Comparison of ENCODE assay signal across 21 cellular contexts in the genomic region with DNA sequence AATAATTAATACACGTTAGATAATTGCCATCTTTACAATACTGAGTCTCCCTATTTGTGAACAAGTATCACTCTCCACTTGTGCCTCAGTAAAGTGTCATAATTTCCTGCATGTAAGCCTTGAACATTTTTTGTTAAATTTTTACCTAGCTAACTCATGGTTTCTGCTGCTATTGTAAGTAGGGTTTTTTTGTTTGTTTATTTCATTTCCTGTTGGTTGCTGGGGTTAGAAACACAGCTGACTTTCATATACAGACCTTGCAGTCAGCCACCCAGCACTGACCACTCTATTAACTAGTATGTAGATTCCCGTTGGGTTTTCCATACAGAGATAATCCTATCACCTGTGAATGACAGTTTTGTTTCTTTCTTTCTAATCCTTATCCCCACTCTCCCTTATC.
DNase-seq lines count a peak whose midpoint lies in the region; ATAC-seq, FAIRE-seq and TF ChIP-seq lines count a peak whose summit lies in the region.
"Had no signal": no experiment of that assay in that cellular context is flagged by ENCODE, and none has a peak within 500 bp of the region (broad histone marks: within the 10 kb centered on the region; RNA-seq: fewer than 3 reads in every experiment).

No MANE protein-coding gene starts in this region.

- H3K9me3 ChIP-seq in osteoblast (ENCODE audit: low read depth, low read length): no peaks in the 10 kb centered on the region
- no peaks in the 10 kb centered on the region for H3K9me3 ChIP-seq in CD4-positive, alpha-beta T cell (ENCODE audit: control insufficient read depth, low read length)
- H3K9me3 ChIP-seq: upper lobe of left lung had no signal

- CTCF ChIA-PET in CD4-positive, alpha-beta T cell (lab: Charles Lee): interaction anchor here (1.4 kb wide), 1 partner anchor 10 kb away, joined by 6 read pairs; no protein-coding TSS in a partner anchor

- ATAC-seq in GM19438 (IDR thresholded peaks at IDR 0.05; ENCODE audit: low read depth, unreplicated experiment) (peak; percentile 97), HG02678 (IDR thresholded peaks at IDR 0.05; ENCODE audit: unreplicated experiment) (peak; percentile 89), HG03432 (IDR thresholded peaks at IDR 0.05; ENCODE audit: unreplicated experiment) (peak; percentile 89)
- no peak for ATAC-seq in CD4-positive, alpha-beta T cell (ENCODE audit: poor library complexity)
- ATAC-seq: activated CD4-positive, alpha-beta T cell treated with anti-CD3 and anti-CD28 coated beads for 36 hours; activated T-helper 17 cell treated with anti-CD3 and anti-CD28 coated beads, Interleukin-2, amount 50 U/mL, for 72 hours; Panc1; stimulated activated effector memory CD8-positive, alpha-beta T cell treated with anti-CD3 and anti-CD28 coated beads, Interleukin-12 subunit alpha, Interleukin-12 subunit beta, amount 100 ng/mL, for 72 hours had no signal

- H3K9me3 Mint-ChIP-seq in CD4-positive, alpha-beta T cell: no peaks in the 10 kb centered on the region
- H3K9me3 Mint-ChIP-seq: activated T-helper 17 cell treated with anti-CD3 and anti-CD28 coated beads, Interleukin-2, amount 50 U/mL, for 72 hours; stimulated activated effector memory CD8-positive, alpha-beta T cell treated with anti-CD3 and anti-CD28 coated beads, Interleukin-12 subunit alpha, Interleukin-12 subunit beta, amount 100 ng/mL, for 72 hours; T-helper 1 cell treated with Interleukin-12 subunit alpha and Interleukin-12 subunit beta and Interleukin-4 antibody, amounts not matched to agents 30 μg/mL and 1 μg/mL, for 36 hours had no signal

- no peaks in the 10 kb centered on the region for H3K27me3 Mint-ChIP-seq in CD4-positive, alpha-beta T cell
- H3K27me3 Mint-ChIP-seq: activated CD4-positive, alpha-beta T cell treated with anti-CD3 and anti-CD28 coated beads for 36 hours; activated T-helper 17 cell treated with anti-CD3 and anti-CD28 coated beads, Interleukin-2, amount 50 U/mL, for 72 hours; progenitor cell of endocrine pancreas had no signal

- no peaks in the 10 kb centered on the region for H3K4me1 ChIP-seq in osteoblast (ENCODE audit: insufficient read depth, low read length)

- H3K27me3 ChIP-seq in osteoblast (ENCODE audit: insufficient read depth, low read length): no peaks in the 10 kb centered on the region
- no peaks in the 10 kb centered on the region for H3K27me3 ChIP-seq in CD4-positive, alpha-beta T cell (ENCODE audit: control insufficient read depth, insufficient read depth, low read length)
- H3K27me3 ChIP-seq: upper lobe of left lung had no signal

- peaks cover 32% of the 10 kb centered on the region for H3K4me1 Mint-ChIP-seq in CD4-positive, alpha-beta T cell (ENCODE audit: low read depth)

- no peak overlapping the region for H3K4me3 ChIP-seq in osteoblast (ENCODE audit: insufficient read depth, low read length)
- H3K4me3 ChIP-seq: upper lobe of left lung had no signal

- no peak for TF ChIP-seq CTCF in osteoblast (IDR thresholded peaks at IDR 0.05; ENCODE audit: extremely low read depth, low read depth, low read length)
- TF ChIP-seq CTCF in CD4-positive, alpha-beta T cell (IDR thresholded peaks at IDR 0.05): no peak

- FAIRE-seq in GM18507 (lab: Jason Lieb, UNC): peak; percentile 73
- FAIRE-seq: astrocyte, H1 had no signal

- DNase-seq in GM18507 (ENCODE audit: extremely low spot score, insufficient read length, low read depth): no peak
- DNase-seq in NCI-H2107 (lab: John Stamatoyannopoulos, UW): no peak
- DNase-seq in DMS114 treated with DMSO at 0.1 percent for 48 hours (lab: John Stamatoyannopoulos, UW; ENCODE audit: unreplicated experiment): no peak
- DNase-seq in osteoblast (ENCODE audit: insufficient read length, low spot score, missing footprints): no peak
- DNase-seq in CD4-positive, alpha-beta T cell: no peak
- DNase-seq: ACHN; activated CD4-positive, alpha-beta T cell treated with anti-CD3 and anti-CD28 coated beads for 36 hours; foreskin fibroblast; NCI-H345; stimulated activated CD4-positive, alpha-beta T cell treated with anti-CD3 and anti-CD28 coated beads, Interleukin-2, amount 100 ng/mL, for 24 hours; upper lobe of left lung had no signal

- H3K27ac ChIP-seq in osteoblast (ENCODE audit: low read depth, low read length): no peak overlapping the region
- no peak overlapping the region for H3K27ac ChIP-seq in CD4-positive, alpha-beta T cell (ENCODE audit: low read depth, low read length)
- H3K27ac ChIP-seq: upper lobe of left lung had no signal

- POLR2A ChIA-PET in CD4-positive, alpha-beta T cell (lab: Charles Lee): no interaction called here

- H3K36me3 Mint-ChIP-seq in CD4-positive, alpha-beta T cell (ENCODE audit: low read depth): peaks cover 17% of the 10 kb centered on the region
- H3K36me3 Mint-ChIP-seq: stimulated activated effector memory CD8-positive, alpha-beta T cell treated with anti-CD3 and anti-CD28 coated beads, Interleukin-12 subunit alpha, Interleukin-12 subunit beta, amount 100 ng/mL, for 72 hours had no signal

- no peaks in the 10 kb centered on the region for H3K36me3 ChIP-seq in osteoblast (ENCODE audit: insufficient read depth, low read length)
- H3K36me3 ChIP-seq: upper lobe of left lung had no signal

- H2AFZ ChIP-seq in osteoblast (ENCODE audit: low read length): no peak overlapping the region

- H3K27ac Mint-ChIP-seq in CD4-positive, alpha-beta T cell: no peak overlapping the region
- H3K27ac Mint-ChIP-seq: activated CD4-positive, alpha-beta T cell treated with anti-CD3 and anti-CD28 coated beads for 36 hours; activated T-helper 17 cell treated with anti-CD3 and anti-CD28 coated beads, Interleukin-2, amount 50 U/mL, for 72 hours; progenitor cell of endocrine pancreas; stimulated activated effector memory CD8-positive, alpha-beta T cell treated with anti-CD3 and anti-CD28 coated beads, Interleukin-12 subunit alpha, Interleukin-12 subunit beta, amount 100 ng/mL, for 72 hours; T-helper 1 cell treated with Interleukin-12 subunit alpha and Interleukin-12 subunit beta and Interleukin-4 antibody, amounts not matched to agents 30 μg/mL and 1 μg/mL, for 36 hours had no signal

- no peak overlapping the region for H3K4me2 ChIP-seq in osteoblast (ENCODE audit: insufficient read depth, low read length)

- H3K4me3 Mint-ChIP-seq in CD4-positive, alpha-beta T cell: no peak overlapping the region
- H3K4me3 Mint-ChIP-seq: activated CD4-positive, alpha-beta T cell treated with anti-CD3 and anti-CD28 coated beads for 36 hours; activated T-helper 17 cell treated with anti-CD3 and anti-CD28 coated beads, Interleukin-2, amount 50 U/mL, for 72 hours; stimulated activated effector memory CD8-positive, alpha-beta T cell treated with anti-CD3 and anti-CD28 coated beads, Interleukin-12 subunit alpha, Interleukin-12 subunit beta, amount 100 ng/mL, for 72 hours; T-helper 1 cell treated with Interleukin-12 subunit alpha and Interleukin-12 subunit beta and Interleukin-4 antibody, amounts not matched to agents 30 μg/mL and 1 μg/mL, for 36 hours had no signal

- intact Hi-C loops in CD4-positive, alpha-beta T cell (cut with DNase I, micrococcal nuclease): no loop called here

- no peaks in the 10 kb centered on the region for H3K79me2 ChIP-seq in osteoblast (ENCODE audit: insufficient read depth, low read length)

- no peaks in the 10 kb centered on the region for H4K20me1 ChIP-seq in osteoblast (ENCODE audit: insufficient read depth, low read length)
